In genomic region chr2:15662026-15662425, GRCh38 we compare ENCODE assay signal across 21 cellular contexts.
"Had no signal": no experiment of that assay in that cellular context is flagged by ENCODE, and none has a peak within 500 bp of the region (broad histone marks: within the 10 kb centered on the region; RNA-seq: fewer than 3 reads in every experiment).

No MANE protein-coding gene starts in this region.

- H3K4me1 ChIP-seq: colonic mucosa, esophagus muscularis mucosa, heart right ventricle, left ventricle myocardium inferior, lower lobe of right lung had no signal

- H3K27me3 ChIP-seq: colonic mucosa had no signal

- H3K27ac ChIP-seq: colonic mucosa, esophagus muscularis mucosa, foreskin keratinocyte, heart right ventricle, left ventricle myocardium inferior, lower lobe of right lung had no signal

- H3K4me3 Mint-ChIP-seq: dendritic cell treated with granulocyte-macrophage colony-stimulating factor and Interleukin-4, amounts not matched to agents 40 ng/mL and 50 ng/mL, for 4 days; effector memory CD8-positive, alpha-beta T cell; endodermal cell had no signal

- H3K4me3 ChIP-seq: colonic mucosa, esophagus muscularis mucosa, heart right ventricle, left ventricle myocardium inferior, lower lobe of right lung had no signal

- ATAC-seq: effector memory CD8-positive, alpha-beta T cell; foreskin keratinocyte; heart right ventricle; left colon; left lobe of liver; lower lobe of right lung had no signal

- H3K36me3 ChIP-seq: colonic mucosa, esophagus muscularis mucosa, heart right ventricle, left ventricle myocardium inferior, lower lobe of right lung had no signal

- DNase-seq: cerebellar nuclear complex; colonic mucosa; cortex of kidney; effector CD8-positive, alpha-beta T cell; effector memory CD8-positive, alpha-beta T cell; endodermal cell; foreskin keratinocyte; glutamatergic neuron; head of caudate nucleus; heart right ventricle; hippocampal formation; kidney; kidney glomerular epithelial cell; left colon; left ventricle myocardium inferior; lower lobe of right lung; mesenchymal stem cell; midbrain had no signal

- H3K27me3 Mint-ChIP-seq: dendritic cell treated with granulocyte-macrophage colony-stimulating factor and Interleukin-4, amounts not matched to agents 40 ng/mL and 50 ng/mL, for 4 days had no signal

- H3K27ac Mint-ChIP-seq: dendritic cell treated with granulocyte-macrophage colony-stimulating factor and Interleukin-4, amounts not matched to agents 40 ng/mL and 50 ng/mL, for 4 days; effector memory CD8-positive, alpha-beta T cell; endodermal cell had no signal

- H3K4me1 Mint-ChIP-seq: endodermal cell had no signal

- H3K9me3 ChIP-seq: colonic mucosa, esophagus muscularis mucosa, heart right ventricle, left ventricle myocardium inferior, lower lobe of right lung had no signal
